Comparison of ENCODE assay signal across 8 cellular contexts in genomic region chr3:134487406-134487805, GRCh38. TPM values are rescaled to one million over a fixed set of nuclear protein-coding genes. Genes with fewer than 3 reads are reported as not detected.
DNase-seq lines count a peak whose midpoint lies in the region; ATAC-seq and TF ChIP-seq lines count a peak whose summit lies in the region.

No MANE protein-coding gene starts in this region.

- H3K4me3 Mint-ChIP-seq in endodermal cell = peak overlapping the region; percentile 88

- 85 to 95% methylated on average over 5 of the region's 5 CpGs for WGBS in endodermal cell (ENCODE audit: insufficient coverage in 1 of 2, insufficient read length in 1 of 2), 2 experiments

- ATAC-seq in Right ventricle myocardium inferior (no peak), HG02763 (IDR thresholded peaks at IDR 0.05; ENCODE audit: unreplicated experiment) (no peak)

- H3K4me1 Mint-ChIP-seq in endodermal cell = peaks cover 19% of the 10 kb centered on the region

- TF ChIP-seq CTCF in right atrium auricular region (IDR thresholded peaks at IDR 0.05) = no peak
- no peak for TF ChIP-seq CTCF in endodermal cell (conservative IDR thresholded peaks at IDR 0.05)

- no peak for DNase-seq in right atrium auricular region (ENCODE audit: low spot score)
- no peak for DNase-seq in Right ventricle myocardium inferior (ENCODE audit: missing footprints)
- DNase-seq in NOMO-1 treated with dmso at 0.1 percent for 144 hours (lab: John Stamatoyannopoulos, UW; ENCODE audit: unreplicated experiment) = peak; percentile 83
- no peak for DNase-seq in endodermal cell
- DNase-seq in cerebellar nuclear complex (lab: John Stamatoyannopoulos, UW) = no peak
- no peak for DNase-seq in posterior vena cava (ENCODE audit: low spot score)

- H3K27me3 Mint-ChIP-seq in endodermal cell (ENCODE audit: insufficient read depth) = no peaks in the 10 kb centered on the region

- H3K27ac ChIP-seq in right atrium auricular region (peak overlapping the region in 1 of 2 donors; percentile 97), endodermal cell (ENCODE audit: low read depth, low read length) (no peak overlapping the region), skin epidermis (peak overlapping the region in 7 of 21 experiments; percentile 18 to 98 (median 96))

- intact Hi-C loops in Right ventricle myocardium inferior (cut with DNase I) (loop anchor here (10.0 kb wide), 1 partner anchor 913 kb away; the partner anchor contains the start of gene CDV3), posterior vena cava (cut with DNase I) (loop anchor here in 1 of 2 donors (10.0 kb wide), 2 partner anchors 273 to 913 kb away; partner anchors contain the start of gene CDV3)

- H3K27me3 ChIP-seq in right atrium auricular region (no peaks in the 10 kb centered on the region), endodermal cell (ENCODE audit: control insufficient read depth, insufficient read depth, low read length, poor library complexity, severe bottlenecking) (no peaks in the 10 kb centered on the region)

- H3K9me3 ChIP-seq in right atrium auricular region = no peaks in the 10 kb centered on the region
- H3K9me3 ChIP-seq in endodermal cell (ENCODE audit: control insufficient read depth, low read length) = no peaks in the 10 kb centered on the region

- H3K9ac ChIP-seq in endodermal cell (ENCODE audit: extremely low read depth, low read length, poor library complexity, severe bottlenecking) = no peak overlapping the region

- peaks cover 4% of the 10 kb centered on the region for H3K36me3 Mint-ChIP-seq in endodermal cell (ENCODE audit: low read depth)

- H3K9me3 Mint-ChIP-seq in endodermal cell = no peaks in the 10 kb centered on the region

- H3K4me1 ChIP-seq in right atrium auricular region (peaks cover 0 to 41% of the 10 kb centered on the region in 2 donors), endodermal cell (ENCODE audit: control insufficient read depth, insufficient read depth, low read length) (peaks cover 8% of the 10 kb centered on the region)

- peaks cover 3% of the 10 kb centered on the region for H3K36me3 ChIP-seq in right atrium auricular region
- peaks cover 12% of the 10 kb centered on the region for H3K36me3 ChIP-seq in endodermal cell (ENCODE audit: control insufficient read depth, insufficient read depth, low read length)

- no peak overlapping the region for H3K27ac Mint-ChIP-seq in endodermal cell

- H3K4me3 ChIP-seq in right atrium auricular region (peak overlapping the region; percentile 5 to 75), endodermal cell (ENCODE audit: low read length) (peak overlapping the region; percentile 92), skin epidermis (peak overlapping the region in 4 of 7 experiments; percentile 51 to 93 (median 78))

RNA-seq across cellular contexts. Expression of gene CEP63, which starts 1.5 kb away (rescaled TPM):
- 10 to 100 TPM; 16.1 to 27.8 TPM for total RNA-seq in right atrium auricular region
- total RNA-seq in Right ventricle myocardium inferior = 36.7 TPM
- 10 to 100 TPM; 21.2 to 33.0 TPM for total RNA-seq in endodermal cell
- polyA plus RNA-seq in endodermal cell (2013, experiment 1 of 2) = 28.7 TPM
- polyA plus RNA-seq in endodermal cell (2013, experiment 2 of 2) = 30.2 TPM
- total RNA-seq in posterior vena cava = 10 to 100 TPM; 23.1 to 23.8 TPM

RNA-seq across cellular contexts. Expression of gene ANAPC13, which starts 1.6 kb away (rescaled TPM):
- total RNA-seq in right atrium auricular region (100 to 1,000 TPM in 1 of 2 donors, 10 to 100 TPM in 1; 67.8 to 110 TPM), Right ventricle myocardium inferior (80.5 TPM), endodermal cell (10 to 100 TPM; 28.6 to 29.3 TPM), posterior vena cava (10 to 100 TPM; 33.5 to 43.5 TPM)
- polyA plus RNA-seq in endodermal cell (2013, experiment 1 of 2) = 86.7 TPM
- polyA plus RNA-seq in endodermal cell (2013, experiment 2 of 2) = 81.0 TPM

Comparison
In these comparisons a context has a peak if more than half of its experiments do, and no peak if none do; other contexts are left out.
1. H3K4me3 ChIP-seq: peak in every context shown above with its lines; median percentile 92 in endodermal cell; 78 in skin epidermis; 40 in right atrium auricular region.